ENCODE assay signal across 11 cellular contexts in the genomic region with DNA sequence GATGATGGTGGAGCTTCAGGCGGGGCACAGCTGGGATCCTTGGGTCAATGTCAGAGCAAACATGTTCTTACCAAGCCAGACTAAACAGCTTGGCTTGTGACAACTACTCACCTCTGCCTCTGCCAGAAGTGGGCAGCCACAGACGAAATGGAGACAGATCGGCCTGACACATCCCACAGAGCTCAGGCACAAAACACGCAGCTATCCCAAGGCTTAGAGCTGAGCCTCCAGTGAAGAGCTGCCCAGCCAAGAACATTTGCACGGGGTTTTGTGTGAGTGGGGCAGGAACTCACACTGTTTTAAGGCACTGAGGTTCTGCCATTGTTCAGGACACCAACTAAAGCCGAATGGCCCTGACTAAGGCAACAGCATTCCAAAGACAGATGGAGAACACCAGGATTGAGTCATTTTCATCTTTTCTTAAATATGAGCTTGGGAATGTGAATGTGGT. TPM values are rescaled to one million over a fixed set of nuclear protein-coding genes. Genes with fewer than 3 reads are reported as not detected.
A peak's percentile ranks its signal among the peaks of the same experiment; 100 is the strongest.
DNase-seq lines count a peak whose midpoint lies in the region; ATAC-seq and TF ChIP-seq lines count a peak whose summit lies in the region.
"Had no signal": no experiment of that assay in that cellular context is flagged by ENCODE, and none has a peak within 500 bp of the region (broad histone marks: within the 10 kb centered on the region; RNA-seq: fewer than 3 reads in every experiment).

No MANE protein-coding gene starts in this region.

- H3K4me1 ChIP-seq in heart right ventricle (peaks cover 13 to 72% (median 53%) of the 10 kb centered on the region in 9 donors), gastrocnemius medialis (peaks cover 32 to 34% of the 10 kb centered on the region in 2 donors)

- DNase-seq in ELR (ENCODE audit: low read depth) = peak; percentile 88
- peak; percentile 5 for DNase-seq in WTC11 (ENCODE audit: low spot score)
- DNase-seq in heart right ventricle = peak in 1 of 2 donors; percentile 13
- peak in 1 of 2 donors; percentile 34 for DNase-seq in gastrocnemius medialis
- no peak for DNase-seq in globus pallidus (ENCODE audit: low spot score)
- DNase-seq in HPDE6-E6E7 (ENCODE audit: extremely low spot score) = no peak
- DNase-seq in NCI-H748 (lab: John Stamatoyannopoulos, UW; ENCODE audit: unreplicated experiment) = no peak
- no peak for DNase-seq in T-helper 17 cell
- DNase-seq: amygdala; NCI-H2081 treated with DMSO at 0.1 percent for 48 hours; stimulated activated CD4-positive, alpha-beta T cell treated with anti-CD3 and anti-CD28 coated beads, Interleukin-15, amount 100 ng/mL, for 24 hours had no signal

- H3K4me1 Mint-ChIP-seq in WTC11 (peaks cover 60% of the 10 kb centered on the region), T-helper 17 cell (no peaks in the 10 kb centered on the region)

- CTCF ChIA-PET in WTC11 (lab: Charles Lee) = interaction anchor here (0.5 to 3.0 kb wide), 9 partner anchors 10 to 161 kb away, joined by 3 to 21 read pairs (median 6); no protein-coding TSS in a partner anchor

- H3K27me3 ChIP-seq in heart right ventricle (peaks cover 0 to 5% (median 0%) of the 10 kb centered on the region in 7 donors), gastrocnemius medialis (peaks cover 0 to 17% (median 9%) of the 10 kb centered on the region in 3 donors)

- H3K27ac Mint-ChIP-seq in WTC11 (no peak overlapping the region), T-helper 17 cell (no peak overlapping the region)

- H3K36me3 ChIP-seq in heart right ventricle = peaks cover 0 to 4% (median 0%) of the 10 kb centered on the region in 9 donors
- H3K36me3 ChIP-seq in gastrocnemius medialis = no peaks in the 10 kb centered on the region

- H3K36me3 Mint-ChIP-seq in WTC11 = peaks cover 20% of the 10 kb centered on the region
- no peaks in the 10 kb centered on the region for H3K36me3 Mint-ChIP-seq in T-helper 17 cell (ENCODE audit: low read depth)

- no peaks in the 10 kb centered on the region; the same call in 1 of the 2 replicates for H3K27me3 Mint-ChIP-seq in WTC11 (ENCODE audit: low read depth)
- peaks cover 12% of the 10 kb centered on the region for H3K27me3 Mint-ChIP-seq in T-helper 17 cell

- H3K4me3 Mint-ChIP-seq in WTC11 = no peak overlapping the region
- H3K4me3 Mint-ChIP-seq in T-helper 17 cell = no peak overlapping the region

- no peak for TF ChIP-seq POLR2A in gastrocnemius medialis (IDR thresholded peaks at IDR 0.05)

- intact Hi-C loops in heart right ventricle (cut with DNase I) (no loop called here), gastrocnemius medialis (cut with DNase I; ENCODE audit: low total_unique reads) (no loop called here)

- H3K27ac ChIP-seq in heart right ventricle (peak overlapping the region; percentile 43 to 84 (median 71)), gastrocnemius medialis (peak overlapping the region; percentile 66 to 78 (median 72))

- ATAC-seq in WTC11 = no peak
- peak in 7 of 8 donors; percentile 14 to 46 (median 36) for ATAC-seq in heart right ventricle
- ATAC-seq in gastrocnemius medialis = peak; percentile 25 to 57
- no peak for ATAC-seq in T-helper 17 cell

- in situ Hi-C loops in gastrocnemius medialis (cut with MboI; ENCODE audit: low sequenced_read_pairs in 4 of 4) = no loop called here

- WGBS in heart right ventricle, 2 donors = 41 to 58% methylated on average over 6 of the region's 6 CpGs

- peaks cover 15% of the 10 kb centered on the region for H3K9me3 Mint-ChIP-seq in WTC11

- no peak for TF ChIP-seq CTCF in WTC11 (IDR thresholded peaks at IDR 0.05)
- no peak for TF ChIP-seq CTCF in heart right ventricle (IDR thresholded peaks at IDR 0.05)
- no peak for TF ChIP-seq CTCF in gastrocnemius medialis (IDR thresholded peaks at IDR 0.05 in 4 of 5, conservative IDR thresholded peaks at IDR 0.05 in 1 of 5)

- H3K9me3 ChIP-seq in heart right ventricle = peaks cover 0 to 16% (median 6%) of the 10 kb centered on the region in 11 donors
- no peaks in the 10 kb centered on the region for H3K9me3 ChIP-seq in gastrocnemius medialis
- H3K9me3 ChIP-seq in T-helper 17 cell (ENCODE audit: control insufficient read depth, low read length, poor library complexity, severe bottlenecking) = no peaks in the 10 kb centered on the region

- POLR2A ChIA-PET in WTC11 (lab: Charles Lee) = interaction anchor here (1.5 to 1.9 kb wide), 2 partner anchors 10 to 106 kb away, joined by 4 to 6 read pairs; no protein-coding TSS in a partner anchor

- H3K4me3 ChIP-seq in heart right ventricle (no peak overlapping the region), gastrocnemius medialis (no peak overlapping the region)

TF ChIP-seq in WTC11, 78 proteins besides CTCF, POLR2A, EP300 and RAD21:
- TF ChIP-seq NFATC4 (CRISPR knock-in tag; IDR thresholded peaks at IDR 0.05) = no peak
- TF ChIP-seq ZNF671 (CRISPR knock-in tag; IDR thresholded peaks at IDR 0.05) = no peak
- TF ChIP-seq SOX15 (CRISPR knock-in tag; IDR thresholded peaks at IDR 0.05) = no peak
- no peak for TF ChIP-seq TCF7 (CRISPR knock-in tag; IDR thresholded peaks at IDR 0.05; ENCODE audit: low read depth)
- no peak for TF ChIP-seq ETV6 (CRISPR knock-in tag; IDR thresholded peaks at IDR 0.05)
- TF ChIP-seq, protein P1, sequence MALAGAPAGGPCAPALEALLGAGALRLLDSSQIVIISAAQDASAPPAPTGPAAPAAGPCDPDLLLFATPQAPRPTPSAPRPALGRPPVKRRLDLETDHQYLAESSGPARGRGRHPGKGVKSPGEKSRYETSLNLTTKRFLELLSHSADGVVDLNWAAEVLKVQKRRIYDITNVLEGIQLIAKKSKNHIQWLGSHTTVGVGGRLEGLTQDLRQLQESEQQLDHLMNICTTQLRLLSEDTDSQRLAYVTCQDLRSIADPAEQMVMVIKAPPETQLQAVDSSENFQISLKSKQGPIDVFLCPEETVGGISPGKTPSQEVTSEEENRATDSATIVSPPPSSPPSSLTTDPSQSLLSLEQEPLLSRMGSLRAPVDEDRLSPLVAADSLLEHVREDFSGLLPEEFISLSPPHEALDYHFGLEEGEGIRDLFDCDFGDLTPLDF (CRISPR knock-in tag; IDR thresholded peaks at IDR 0.05) = no peak
- TF ChIP-seq, protein P2, sequence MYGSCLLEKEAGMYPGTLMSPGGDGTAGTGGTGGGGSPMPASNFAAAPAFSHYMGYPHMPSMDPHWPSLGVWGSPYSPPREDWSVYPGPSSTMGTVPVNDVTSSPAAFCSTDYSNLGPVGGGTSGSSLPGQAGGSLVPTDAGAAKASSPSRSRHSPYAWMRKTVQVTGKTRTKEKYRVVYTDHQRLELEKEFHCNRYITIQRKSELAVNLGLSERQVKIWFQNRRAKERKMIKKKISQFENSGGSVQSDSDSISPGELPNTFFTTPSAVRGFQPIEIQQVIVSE (CRISPR knock-in tag; IDR thresholded peaks at IDR 0.05; ENCODE audit: borderline replicate concordance) = no peak
- TF ChIP-seq, protein P3, sequence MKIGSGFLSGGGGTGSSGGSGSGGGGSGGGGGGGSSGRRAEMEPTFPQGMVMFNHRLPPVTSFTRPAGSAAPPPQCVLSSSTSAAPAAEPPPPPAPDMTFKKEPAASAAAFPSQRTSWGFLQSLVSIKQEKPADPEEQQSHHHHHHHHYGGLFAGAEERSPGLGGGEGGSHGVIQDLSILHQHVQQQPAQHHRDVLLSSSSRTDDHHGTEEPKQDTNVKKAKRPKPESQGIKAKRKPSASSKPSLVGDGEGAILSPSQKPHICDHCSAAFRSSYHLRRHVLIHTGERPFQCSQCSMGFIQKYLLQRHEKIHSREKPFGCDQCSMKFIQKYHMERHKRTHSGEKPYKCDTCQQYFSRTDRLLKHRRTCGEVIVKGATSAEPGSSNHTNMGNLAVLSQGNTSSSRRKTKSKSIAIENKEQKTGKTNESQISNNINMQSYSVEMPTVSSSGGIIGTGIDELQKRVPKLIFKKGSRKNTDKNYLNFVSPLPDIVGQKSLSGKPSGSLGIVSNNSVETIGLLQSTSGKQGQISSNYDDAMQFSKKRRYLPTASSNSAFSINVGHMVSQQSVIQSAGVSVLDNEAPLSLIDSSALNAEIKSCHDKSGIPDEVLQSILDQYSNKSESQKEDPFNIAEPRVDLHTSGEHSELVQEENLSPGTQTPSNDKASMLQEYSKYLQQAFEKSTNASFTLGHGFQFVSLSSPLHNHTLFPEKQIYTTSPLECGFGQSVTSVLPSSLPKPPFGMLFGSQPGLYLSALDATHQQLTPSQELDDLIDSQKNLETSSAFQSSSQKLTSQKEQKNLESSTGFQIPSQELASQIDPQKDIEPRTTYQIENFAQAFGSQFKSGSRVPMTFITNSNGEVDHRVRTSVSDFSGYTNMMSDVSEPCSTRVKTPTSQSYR (CRISPR knock-in tag; IDR thresholded peaks at IDR 0.05) = no peak
- no peak for TF ChIP-seq KAT7 (CRISPR knock-in tag; IDR thresholded peaks at IDR 0.05; ENCODE audit: borderline replicate concordance)
- TF ChIP-seq, protein P4, sequence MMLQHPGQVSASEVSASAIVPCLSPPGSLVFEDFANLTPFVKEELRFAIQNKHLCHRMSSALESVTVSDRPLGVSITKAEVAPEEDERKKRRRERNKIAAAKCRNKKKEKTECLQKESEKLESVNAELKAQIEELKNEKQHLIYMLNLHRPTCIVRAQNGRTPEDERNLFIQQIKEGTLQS (CRISPR knock-in tag; conservative IDR thresholded peaks at IDR 0.05) = no peak
- TF ChIP-seq CBFB (CRISPR knock-in tag; IDR thresholded peaks at IDR 0.05; ENCODE audit: low read depth) = no peak
- TF ChIP-seq IRF2 (CRISPR knock-in tag; IDR thresholded peaks at IDR 0.05; ENCODE audit: borderline replicate concordance, low read depth) = no peak

RNA-seq across cellular contexts. Expression of a gene that starts 12.8 kb away (rescaled TPM):
- 146 to 166 TPM (median 157 TPM) in 3 replicates for total RNA-seq in WTC11 (2021)
- total RNA-seq in heart right ventricle = 10 to 100 TPM; 12.3 to 65.0 (median 20.3) TPM
- 10 to 100 TPM in 1 of 2 donors, 1 to 10 TPM in 1; 7.8 to 19.1 TPM for polyA plus RNA-seq in heart right ventricle
- total RNA-seq in gastrocnemius medialis = 10 to 100 TPM in 2 of 4 donors, 1 to 10 TPM in 2; 7.8 to 13.4 (median 10.3) TPM
- not detected for total RNA-seq in T-helper 17 cell

Comparison
In these comparisons a context has a peak if more than half of its experiments do, and no peak if none do; other contexts are left out.
1. DNase-seq: peak in ELR (single experiment) and WTC11 (single experiment); none in globus pallidus (single experiment), HPDE6-E6E7 (single experiment), NCI-H748 (single experiment) and T-helper 17 cell (0 of 3).
2. ATAC-seq: peak in heart right ventricle (7 of 8) and gastrocnemius medialis (2 of 2); none in WTC11 (single experiment) and T-helper 17 cell (single experiment).
3. RNA of a gene that starts 12.8 kb away (total RNA-seq): 146 to 166 TPM in WTC11, 12.3 to 65.0 TPM in heart right ventricle and 7.8 to 13.4 TPM in gastrocnemius medialis; not detected in T-helper 17 cell; every median in the first group is over 4 times any median in the second.